ENCODE assay signal across 1 cellular context in genomic region chr6:5554226-5554625, GRCh38.
TF ChIP-seq lines count a peak whose summit lies in the region.

No MANE protein-coding gene starts in this region.

TF ChIP-seq in GM12878, 131 proteins besides CTCF, POLR2A, EP300 and RAD21 (continued from another document):
- no peak for TF ChIP-seq MXI1 (IDR thresholded peaks at IDR 0.05; ENCODE audit: low read depth, low read length)
TF ChIP-seq in GM12878: peak in this region for 0.
